ENCODE assay signal across 16 cellular contexts in the genomic region with DNA sequence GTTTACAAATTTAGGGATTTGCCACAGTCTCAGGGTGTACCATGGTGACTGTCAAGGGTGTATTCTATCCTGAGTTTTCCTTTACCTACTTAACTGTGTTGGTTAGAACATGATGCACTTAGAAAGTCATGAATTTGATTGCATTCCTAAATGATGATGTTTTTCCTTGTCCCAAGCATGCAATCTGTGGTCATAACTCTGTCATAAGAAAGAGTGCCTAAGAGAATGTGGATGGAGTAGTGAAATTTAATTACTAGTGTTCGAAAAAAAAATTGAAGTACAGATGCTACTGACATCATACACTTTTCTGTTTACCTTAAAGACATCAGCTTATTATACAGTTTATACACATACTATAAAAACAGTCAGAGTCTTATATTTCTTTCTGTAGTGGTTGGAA.
DNase-seq lines count a peak whose midpoint lies in the region; ATAC-seq, FAIRE-seq and TF ChIP-seq lines count a peak whose summit lies in the region.
"Had no signal": no experiment of that assay in that cellular context is flagged by ENCODE, and none has a peak within 500 bp of the region (broad histone marks: within the 10 kb centered on the region; RNA-seq: fewer than 3 reads in every experiment).

No MANE protein-coding gene starts in this region.

- no peak for FAIRE-seq in H54 (lab: Jason Lieb, UNC)

- no peak overlapping the region for H2AFZ ChIP-seq in SK-N-SH (ENCODE audit: low read depth)

- TF ChIP-seq RAD21 in SK-N-SH (IDR thresholded peaks at IDR 0.05; ENCODE audit: low read length), result no peak

- DNase-seq in H54 (ENCODE audit: insufficient read length, low spot score) (peak; percentile 7), SK-N-SH (no peak), fibroblast of the aortic adventitia (ENCODE audit: low read depth) (peak; percentile 39), aorta (no peak), ascending aorta (ENCODE audit: low spot score in 2 of 2) (no peak), NCI-H2081 treated with DMSO at 0.1 percent for 48 hours (lab: John Stamatoyannopoulos, UW) (no peak)
- DNase-seq: activated B cell treated with CpG ODN at 0.5 μM for 24 hours; activated naive CD4-positive, alpha-beta T cell; central memory CD4-positive, alpha-beta T cell; GF-D8; naive thymus-derived CD4-positive, alpha-beta T cell; NCI-H1105; NCI-H446 treated with DMSO at 0.1 percent for 48 hours; psoas muscle; thyroid gland had no signal

- H3K9me2 ChIP-seq in SK-N-SH, result no peaks in the 10 kb centered on the region

- ATAC-seq in aorta (ENCODE audit: low FRiP score) (no peak), GM21717 (IDR thresholded peaks at IDR 0.05; ENCODE audit: unreplicated experiment) (no peak)
- ATAC-seq: naive thymus-derived CD4-positive, alpha-beta T cell; psoas muscle had no signal

- H3K27me3 ChIP-seq in SK-N-SH (ENCODE audit: insufficient read depth) (no peaks in the 10 kb centered on the region), aorta (ENCODE audit: control insufficient read depth in 1 of 2, insufficient read depth in 2 of 2, low read length in 1 of 2) (no peaks in the 10 kb centered on the region), ascending aorta (no peaks in the 10 kb centered on the region)
- H3K27me3 ChIP-seq: thyroid gland had no signal

- TF ChIP-seq CTCF in SK-N-SH (IDR thresholded peaks at IDR 0.05) (no peak), fibroblast of the aortic adventitia (IDR thresholded peaks at IDR 0.05; ENCODE audit: insufficient read depth, low read length) (no peak), ascending aorta (IDR thresholded peaks at IDR 0.05) (no peak)

- CTCF ChIA-PET in SK-N-SH (lab: Yijun Ruan, JAX), result no interaction called here

- H3K36me3 ChIP-seq in SK-N-SH (replicated peaks in 1 of 2; ENCODE audit: control insufficient read depth in 1 of 2, insufficient read depth in 2 of 2, low read length in 1 of 2), result no peaks in the 10 kb centered on the region
- no peaks in the 10 kb centered on the region for H3K36me3 ChIP-seq in aorta (ENCODE audit: control insufficient read depth in 1 of 2, insufficient read depth in 2 of 2, low read length in 1 of 2)
- no peaks in the 10 kb centered on the region for H3K36me3 ChIP-seq in ascending aorta
- H3K36me3 ChIP-seq: thyroid gland had no signal

- peaks cover 0 to 7% of the 10 kb centered on the region in 2 experiments; a peak in 2 of 4 replicates for H3K4me1 ChIP-seq in SK-N-SH (ENCODE audit: control insufficient read depth in 1 of 2, insufficient read depth in 2 of 2, low read depth in 1 of 2, low read length in 1 of 2)
- peaks cover 0 to 2% of the 10 kb centered on the region in 2 donors for H3K4me1 ChIP-seq in aorta (ENCODE audit: control insufficient read depth in 1 of 2, insufficient read depth in 2 of 2, low read length in 2 of 2)
- peaks cover 0 to 3% of the 10 kb centered on the region in 2 donors for H3K4me1 ChIP-seq in ascending aorta
- H3K4me1 ChIP-seq: psoas muscle, thyroid gland had no signal

- TF ChIP-seq POLR2A in H54 (IDR thresholded peaks at IDR 0.05; ENCODE audit: low read depth, low read length), result no peak

- H4K20me1 ChIP-seq in SK-N-SH (ENCODE audit: insufficient read depth), result no peaks in the 10 kb centered on the region

- H3K4me3 ChIP-seq in SK-N-SH (ENCODE audit: low read depth in 2 of 2, low read length in 1 of 2), result no peak overlapping the region
- no peak overlapping the region for H3K4me3 ChIP-seq in fibroblast of the aortic adventitia (ENCODE audit: low read depth, low read length)
- no peak overlapping the region for H3K4me3 ChIP-seq in aorta (ENCODE audit: low read length in 2 of 2)
- H3K4me3 ChIP-seq in ascending aorta, result no peak overlapping the region
- H3K4me3 ChIP-seq: psoas muscle, thyroid gland had no signal

- H3F3A ChIP-seq in SK-N-SH (replicated peaks; ENCODE audit: insufficient read depth), result peaks cover 5% of the 10 kb centered on the region

- POLR2A ChIA-PET in SK-N-SH (lab: Yijun Ruan, JAX), result no interaction called here

- WGBS in SK-N-SH (ENCODE audit: low lambda C conversion rate), result 53% methylated on average over 1 of the region's 1 CpG
- WGBS in aorta, 2 donors, result 91 to 95% methylated on average over 1 of the region's 1 CpG

- no peak overlapping the region for H3K9ac ChIP-seq in SK-N-SH

- H3K9me3 ChIP-seq in SK-N-SH (no peaks in the 10 kb centered on the region), aorta (ENCODE audit: control insufficient read depth, low read length) (no peaks in the 10 kb centered on the region), ascending aorta (no peaks in the 10 kb centered on the region)
- H3K9me3 ChIP-seq: psoas muscle, thyroid gland had no signal

- no peaks in the 10 kb centered on the region for H3K79me2 ChIP-seq in SK-N-SH (ENCODE audit: insufficient read depth)

- H3K27ac ChIP-seq in SK-N-SH (ENCODE audit: low read depth in 2 of 2, low read length in 1 of 2), result no peak overlapping the region
- H3K27ac ChIP-seq in aorta (ENCODE audit: low read depth in 1 of 2, low read length in 2 of 2), result no peak overlapping the region
- H3K27ac ChIP-seq in ascending aorta, result no peak overlapping the region
- H3K27ac ChIP-seq: psoas muscle, thyroid gland had no signal

- no peak for TF ChIP-seq EP300 in SK-N-SH (IDR thresholded peaks at IDR 0.05; ENCODE audit: borderline replicate concordance in 1 of 2, low read depth in 1 of 2, low read length in 1 of 2)

- intact Hi-C loops in aorta (cut with DNase I) (no loop called here), ascending aorta (cut with DNase I) (loop anchor here (10.0 kb wide), 1 partner anchor 120 kb away; no protein-coding TSS in a partner anchor)

- no peak overlapping the region for H3K4me2 ChIP-seq in SK-N-SH

TF ChIP-seq in SK-N-SH, 30 proteins besides CTCF, POLR2A, EP300 and RAD21:
- 0 out of 2 replicates have a peak, but pooled peaks have one; percentile 7 for TF ChIP-seq PBX3 (IDR thresholded peaks at IDR 0.05)
- TF ChIP-seq FOSL2 (IDR thresholded peaks at IDR 0.05; ENCODE audit: borderline replicate concordance, low read depth), result peak; percentile 12; the same call in 1 of the 2 replicates
- TF ChIP-seq, protein P1, sequence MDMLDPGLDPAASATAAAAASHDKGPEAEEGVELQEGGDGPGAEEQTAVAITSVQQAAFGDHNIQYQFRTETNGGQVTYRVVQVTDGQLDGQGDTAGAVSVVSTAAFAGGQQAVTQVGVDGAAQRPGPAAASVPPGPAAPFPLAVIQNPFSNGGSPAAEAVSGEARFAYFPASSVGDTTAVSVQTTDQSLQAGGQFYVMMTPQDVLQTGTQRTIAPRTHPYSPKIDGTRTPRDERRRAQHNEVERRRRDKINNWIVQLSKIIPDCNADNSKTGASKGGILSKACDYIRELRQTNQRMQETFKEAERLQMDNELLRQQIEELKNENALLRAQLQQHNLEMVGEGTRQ (IDR thresholded peaks at IDR 0.05; ENCODE audit: borderline replicate concordance, low read depth, low read length), result no peak
- TF ChIP-seq JUND (IDR thresholded peaks at IDR 0.05), result peak; percentile 31; the same call in 1 of the 2 replicates
- no peak for TF ChIP-seq CHD2 (IDR thresholded peaks at IDR 0.05; ENCODE audit: low read length, partially characterized antibody)
TF ChIP-seq in SK-N-SH: peak in this region for 3.

Comparison
In these comparisons a context has a peak if more than half of its experiments do, and no peak if none do; other contexts are left out.
1. DNase-seq: peak in H54 (single experiment) and fibroblast of the aortic adventitia (single experiment); none in SK-N-SH (single experiment), aorta (0 of 2), ascending aorta (0 of 2) and NCI-H2081 treated with DMSO at 0.1 percent for 48 hours (single experiment).